ENCODE assay signal across 8 cellular contexts in the genomic region with DNA sequence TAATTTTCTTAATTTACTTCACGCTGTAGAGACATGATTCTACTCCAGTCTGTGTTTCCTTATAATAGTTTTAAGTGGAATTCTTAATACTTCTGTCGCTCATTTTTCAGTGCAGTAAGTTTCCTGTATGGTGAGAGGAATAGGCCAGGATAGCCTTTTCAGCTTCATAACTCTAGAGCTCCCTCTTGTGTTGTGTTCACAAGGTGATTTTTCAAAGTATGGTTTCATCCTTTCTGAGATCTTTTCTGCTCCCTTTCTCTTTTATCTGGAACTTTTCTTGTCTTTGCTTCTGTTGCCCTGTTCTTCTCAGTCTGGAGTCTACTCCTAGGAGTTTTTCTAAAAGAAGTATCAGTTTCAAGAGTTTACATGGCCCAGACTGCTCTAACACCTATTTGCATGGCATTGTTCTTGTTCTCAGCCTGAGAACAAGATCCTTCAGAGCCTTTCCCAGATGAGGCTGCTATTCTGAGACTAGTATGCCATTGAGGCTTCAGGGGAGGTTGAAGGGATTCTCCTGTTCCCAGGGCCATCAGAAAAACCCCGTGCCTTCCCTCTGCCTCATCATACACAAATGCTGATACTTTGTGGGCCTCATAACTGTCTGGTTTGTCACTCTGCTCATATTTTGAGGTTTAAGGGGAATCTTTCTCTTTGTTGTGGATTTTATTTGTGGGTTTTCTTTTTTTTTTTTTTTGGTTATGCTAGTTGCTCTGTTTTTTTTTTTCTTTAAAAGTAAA. TPM values are rescaled to one million over a fixed set of nuclear protein-coding genes. Genes with fewer than 3 reads are reported as not detected.
DNase-seq lines count a peak whose midpoint lies in the region; ATAC-seq, FAIRE-seq and TF ChIP-seq lines count a peak whose summit lies in the region.

No MANE protein-coding gene starts in this region.

- DNase-seq in A172 (ENCODE audit: low spot score) (peak; percentile 55), SHP77 treated with DMSO at 0.1 percent for 48 hours (lab: John Stamatoyannopoulos, UW) (peak; percentile 25), erythroblast (lab: John Stamatoyannopoulos, UW) (peak; percentile 55 to 71), nephron progenitor cell (no peak)

- peak; percentile 65 for TF ChIP-seq CTCF in nephron progenitor cell (IDR thresholded peaks at IDR 0.05)

- peaks cover 41% of the 10 kb centered on the region for H3K36me3 Mint-ChIP-seq in nephron progenitor cell (ENCODE audit: low read depth)

- TF ChIP-seq POLR2A in erythroblast (IDR thresholded peaks at IDR 0.05; ENCODE audit: low read length): no peak

- peak; percentile 93 for FAIRE-seq in G401.6 (lab: Jason Lieb, UNC)

- no peaks in the 10 kb centered on the region for H3K27me3 Mint-ChIP-seq in nephron progenitor cell (ENCODE audit: low read depth, poor library complexity)

- peaks cover 36% of the 10 kb centered on the region for H3K4me1 Mint-ChIP-seq in nephron progenitor cell

- H3K9me3 Mint-ChIP-seq in nephron progenitor cell: peaks cover 14% of the 10 kb centered on the region

- H3K27ac Mint-ChIP-seq in nephron progenitor cell: peak overlapping the region; percentile 71

- H3K4me3 Mint-ChIP-seq in nephron progenitor cell: peak overlapping the region; percentile 32

- ATAC-seq in HG03460 (IDR thresholded peaks at IDR 0.05; ENCODE audit: unreplicated experiment) (peak; percentile 59), HG02798 (IDR thresholded peaks at IDR 0.05; ENCODE audit: poor library complexity, unreplicated experiment) (no peak), GM18520 (IDR thresholded peaks at IDR 0.05; ENCODE audit: unreplicated experiment) (no peak)

RNA-seq across cellular contexts. Expression of a gene that starts 21.8 kb away (rescaled TPM):
- total RNA-seq in A172 (2014; rRNA removed; shearing (Covaris generic)): 40.8 and 52.1 TPM in 2 replicates

RNA-seq across cellular contexts. Expression of a gene that starts 29.6 kb away (rescaled TPM):
- total RNA-seq in A172 (2014; rRNA removed; shearing (Covaris generic)): not detected in 2 replicates
